ENCODE assay signal across 1 cellular context in genomic region chr16:79864781-79865391, GRCh38.
TF ChIP-seq lines count a peak whose summit lies in the region.

No MANE protein-coding gene starts in this region.

TF ChIP-seq in K562, 482 proteins besides CTCF, POLR2A, EP300 and RAD21 (continued from another document and continues in another):
- TF ChIP-seq MTA1 (IDR thresholded peaks at IDR 0.05; ENCODE audit: borderline replicate concordance) (no peak), SREBF2 (CRISPR knock-in tag; IDR thresholded peaks at IDR 0.05) (no peak), STAG1 (CRISPR knock-in tag; IDR thresholded peaks at IDR 0.05; ENCODE audit: borderline replicate concordance) (no peak), HNRNPL (IDR thresholded peaks at IDR 0.05; ENCODE audit: low read depth, low read length) (no peak), MAFK (IDR thresholded peaks at IDR 0.05; ENCODE audit: low read length) (no peak), RBBP5 (IDR thresholded peaks at IDR 0.05; ENCODE audit: borderline replicate concordance, insufficient read depth, low read length, poor library complexity, severe bottlenecking) (no peak), PRDM10 (IDR thresholded peaks at IDR 0.05; ENCODE audit: partially characterized antibody) (no peak), CREBBP (IDR thresholded peaks at IDR 0.05; ENCODE audit: low read depth, low read length) (no peak), ZNF76 (CRISPR knock-in tag; IDR thresholded peaks at IDR 0.05; ENCODE audit: borderline replicate concordance) (peak; percentile 78), NR4A1 (CRISPR knock-in tag; IDR thresholded peaks at IDR 0.05) (no peak), NR4A1 (tag; IDR thresholded peaks at IDR 0.05) (no peak), MNT (conservative IDR thresholded peaks at IDR 0.05) (no peak), SRSF1 (IDR thresholded peaks at IDR 0.05; ENCODE audit: low read depth, low read length) (no peak), THRB (CRISPR knock-in tag; conservative IDR thresholded peaks at IDR 0.05) (0 out of 2 replicates have a peak, but pooled peaks have one; percentile 7), ZNF699 (CRISPR knock-in tag; IDR thresholded peaks at IDR 0.05; ENCODE audit: insufficient replicate concordance) (no peak), ZNF584 (CRISPR knock-in tag; IDR thresholded peaks at IDR 0.05; ENCODE audit: low read depth) (no peak), SAFB (IDR thresholded peaks at IDR 0.05; ENCODE audit: borderline replicate concordance, low read depth, low read length) (no peak), ARNT (IDR thresholded peaks at IDR 0.05) (no peak), E2F3 (CRISPR knock-in tag; IDR thresholded peaks at IDR 0.05) (0 out of 2 replicates have a peak, but pooled peaks have one; percentile 49), NFIC (IDR thresholded peaks at IDR 0.05) (no peak), PATZ1 (CRISPR knock-in tag; IDR thresholded peaks at IDR 0.05; ENCODE audit: borderline replicate concordance) (peak; percentile 52; the same call in 1 of the 2 replicates), FUS (optimal IDR thresholded peaks at IDR 0.05; ENCODE audit: low read depth, low read length) (no peak), ZNF263 (CRISPR knock-in tag; IDR thresholded peaks at IDR 0.05; ENCODE audit: borderline replicate concordance) (no peak), TBL1XR1 (IDR thresholded peaks at IDR 0.05; ENCODE audit: low read length in 2 of 2) (no peak), HNRNPK (IDR thresholded peaks at IDR 0.05; ENCODE audit: low read depth, low read length, poor library complexity, severe bottlenecking) (no peak), ZNF583 (CRISPR knock-in tag; IDR thresholded peaks at IDR 0.05) (no peak), HEY1 (CRISPR knock-in tag; IDR thresholded peaks at IDR 0.05; ENCODE audit: borderline replicate concordance) (no peak), ESRRB (CRISPR knock-in tag; IDR thresholded peaks at IDR 0.05; ENCODE audit: borderline replicate concordance) (no peak), CREM (IDR thresholded peaks at IDR 0.05; ENCODE audit: low read depth) (no peak), CBFA2T2 (conservative IDR thresholded peaks at IDR 0.05) (no peak), NRF1 (conservative IDR thresholded peaks at IDR 0.05 in 1 of 2, IDR thresholded peaks at IDR 0.05 in 1 of 2) (no peak), CBX3 (IDR thresholded peaks at IDR 0.05; ENCODE audit: borderline replicate concordance in 1 of 2, low read length in 2 of 2) (no peak), ZFP30 (CRISPR knock-in tag; IDR thresholded peaks at IDR 0.05; ENCODE audit: borderline replicate concordance) (no peak), ZSCAN32 (CRISPR knock-in tag; IDR thresholded peaks at IDR 0.05) (no peak), ZC3H11A (IDR thresholded peaks at IDR 0.05; ENCODE audit: low read depth, low read length) (no peak), ETS2 (tag; IDR thresholded peaks at IDR 0.05; ENCODE audit: borderline replicate concordance, poor library complexity, severe bottlenecking) (no peak), HDGF (IDR thresholded peaks at IDR 0.05) (no peak), SMAD3 (CRISPR knock-in tag; conservative IDR thresholded peaks at IDR 0.05) (0 out of 2 replicates have a peak, but pooled peaks have one; percentile 29), MYNN (IDR thresholded peaks at IDR 0.05) (no peak), MYNN (CRISPR knock-in tag; IDR thresholded peaks at IDR 0.05) (no peak), GATAD2A (IDR thresholded peaks at IDR 0.05) (no peak), ZNF696 (CRISPR knock-in tag; conservative IDR thresholded peaks at IDR 0.05) (no peak)
- TF ChIP-seq, protein P1, sequence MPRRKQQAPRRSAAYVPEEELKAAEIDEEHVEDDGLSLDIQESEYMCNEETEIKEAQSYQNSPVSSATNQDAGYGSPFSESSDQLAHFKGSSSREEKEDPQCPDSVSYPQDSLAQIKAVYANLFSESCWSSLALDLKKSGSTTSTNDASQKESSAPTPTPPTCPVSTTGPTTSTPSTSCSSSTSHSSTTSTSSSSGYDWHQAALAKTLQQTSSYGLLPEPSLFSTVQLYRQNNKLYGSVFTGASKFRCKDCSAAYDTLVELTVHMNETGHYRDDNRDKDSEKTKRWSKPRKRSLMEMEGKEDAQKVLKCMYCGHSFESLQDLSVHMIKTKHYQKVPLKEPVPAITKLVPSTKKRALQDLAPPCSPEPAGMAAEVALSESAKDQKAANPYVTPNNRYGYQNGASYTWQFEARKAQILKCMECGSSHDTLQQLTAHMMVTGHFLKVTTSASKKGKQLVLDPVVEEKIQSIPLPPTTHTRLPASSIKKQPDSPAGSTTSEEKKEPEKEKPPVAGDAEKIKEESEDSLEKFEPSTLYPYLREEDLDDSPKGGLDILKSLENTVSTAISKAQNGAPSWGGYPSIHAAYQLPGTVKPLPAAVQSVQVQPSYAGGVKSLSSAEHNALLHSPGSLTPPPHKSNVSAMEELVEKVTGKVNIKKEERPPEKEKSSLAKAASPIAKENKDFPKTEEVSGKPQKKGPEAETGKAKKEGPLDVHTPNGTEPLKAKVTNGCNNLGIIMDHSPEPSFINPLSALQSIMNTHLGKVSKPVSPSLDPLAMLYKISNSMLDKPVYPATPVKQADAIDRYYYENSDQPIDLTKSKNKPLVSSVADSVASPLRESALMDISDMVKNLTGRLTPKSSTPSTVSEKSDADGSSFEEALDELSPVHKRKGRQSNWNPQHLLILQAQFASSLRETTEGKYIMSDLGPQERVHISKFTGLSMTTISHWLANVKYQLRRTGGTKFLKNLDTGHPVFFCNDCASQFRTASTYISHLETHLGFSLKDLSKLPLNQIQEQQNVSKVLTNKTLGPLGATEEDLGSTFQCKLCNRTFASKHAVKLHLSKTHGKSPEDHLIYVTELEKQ (CRISPR knock-in tag; IDR thresholded peaks at IDR 0.05), result peak; percentile 30; the same call in 1 of the 2 replicates
- TF ChIP-seq, protein P2, sequence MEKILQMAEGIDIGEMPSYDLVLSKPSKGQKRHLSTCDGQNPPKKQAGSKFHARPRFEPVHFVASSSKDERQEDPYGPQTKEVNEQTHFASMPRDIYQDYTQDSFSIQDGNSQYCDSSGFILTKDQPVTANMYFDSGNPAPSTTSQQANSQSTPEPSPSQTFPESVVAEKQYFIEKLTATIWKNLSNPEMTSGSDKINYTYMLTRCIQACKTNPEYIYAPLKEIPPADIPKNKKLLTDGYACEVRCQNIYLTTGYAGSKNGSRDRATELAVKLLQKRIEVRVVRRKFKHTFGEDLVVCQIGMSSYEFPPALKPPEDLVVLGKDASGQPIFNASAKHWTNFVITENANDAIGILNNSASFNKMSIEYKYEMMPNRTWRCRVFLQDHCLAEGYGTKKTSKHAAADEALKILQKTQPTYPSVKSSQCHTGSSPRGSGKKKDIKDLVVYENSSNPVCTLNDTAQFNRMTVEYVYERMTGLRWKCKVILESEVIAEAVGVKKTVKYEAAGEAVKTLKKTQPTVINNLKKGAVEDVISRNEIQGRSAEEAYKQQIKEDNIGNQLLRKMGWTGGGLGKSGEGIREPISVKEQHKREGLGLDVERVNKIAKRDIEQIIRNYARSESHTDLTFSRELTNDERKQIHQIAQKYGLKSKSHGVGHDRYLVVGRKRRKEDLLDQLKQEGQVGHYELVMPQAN (IDR thresholded peaks at IDR 0.05; ENCODE audit: borderline replicate concordance), result no peak
- TF ChIP-seq, protein P3, sequence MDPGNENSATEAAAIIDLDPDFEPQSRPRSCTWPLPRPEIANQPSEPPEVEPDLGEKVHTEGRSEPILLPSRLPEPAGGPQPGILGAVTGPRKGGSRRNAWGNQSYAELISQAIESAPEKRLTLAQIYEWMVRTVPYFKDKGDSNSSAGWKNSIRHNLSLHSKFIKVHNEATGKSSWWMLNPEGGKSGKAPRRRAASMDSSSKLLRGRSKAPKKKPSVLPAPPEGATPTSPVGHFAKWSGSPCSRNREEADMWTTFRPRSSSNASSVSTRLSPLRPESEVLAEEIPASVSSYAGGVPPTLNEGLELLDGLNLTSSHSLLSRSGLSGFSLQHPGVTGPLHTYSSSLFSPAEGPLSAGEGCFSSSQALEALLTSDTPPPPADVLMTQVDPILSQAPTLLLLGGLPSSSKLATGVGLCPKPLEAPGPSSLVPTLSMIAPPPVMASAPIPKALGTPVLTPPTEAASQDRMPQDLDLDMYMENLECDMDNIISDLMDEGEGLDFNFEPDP (CRISPR knock-in tag; IDR thresholded peaks at IDR 0.05), result 0 out of 2 replicates have a peak, but pooled peaks have one; percentile 4
- TF ChIP-seq, protein P4, sequence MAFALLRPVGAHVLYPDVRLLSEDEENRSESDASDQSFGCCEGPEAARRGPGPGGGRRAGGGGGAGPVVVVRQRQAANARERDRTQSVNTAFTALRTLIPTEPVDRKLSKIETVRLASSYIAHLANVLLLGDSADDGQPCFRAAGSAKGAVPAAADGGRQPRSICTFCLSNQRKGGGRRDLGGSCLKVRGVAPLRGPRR (CRISPR knock-in tag; IDR thresholded peaks at IDR 0.05), result 0 out of 2 replicates have a peak, but pooled peaks have one; percentile 16
- TF ChIP-seq, protein P5, sequence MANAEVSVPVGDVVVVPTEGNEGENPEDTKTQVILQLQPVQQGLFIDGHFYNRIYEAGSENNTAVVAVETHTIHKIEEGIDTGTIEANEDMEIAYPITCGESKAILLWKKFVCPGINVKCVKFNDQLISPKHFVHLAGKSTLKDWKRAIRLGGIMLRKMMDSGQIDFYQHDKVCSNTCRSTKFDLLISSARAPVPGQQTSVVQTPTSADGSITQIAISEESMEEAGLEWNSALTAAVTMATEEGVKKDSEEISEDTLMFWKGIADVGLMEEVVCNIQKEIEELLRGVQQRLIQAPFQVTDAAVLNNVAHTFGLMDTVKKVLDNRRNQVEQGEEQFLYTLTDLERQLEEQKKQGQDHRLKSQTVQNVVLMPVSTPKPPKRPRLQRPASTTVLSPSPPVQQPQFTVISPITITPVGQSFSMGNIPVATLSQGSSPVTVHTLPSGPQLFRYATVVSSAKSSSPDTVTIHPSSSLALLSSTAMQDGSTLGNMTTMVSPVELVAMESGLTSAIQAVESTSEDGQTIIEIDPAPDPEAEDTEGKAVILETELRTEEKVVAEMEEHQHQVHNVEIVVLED (CRISPR knock-in tag; IDR thresholded peaks at IDR 0.05), result no peak
